Comparison of ENCODE assay signal across 9 cellular contexts in the genomic region with DNA sequence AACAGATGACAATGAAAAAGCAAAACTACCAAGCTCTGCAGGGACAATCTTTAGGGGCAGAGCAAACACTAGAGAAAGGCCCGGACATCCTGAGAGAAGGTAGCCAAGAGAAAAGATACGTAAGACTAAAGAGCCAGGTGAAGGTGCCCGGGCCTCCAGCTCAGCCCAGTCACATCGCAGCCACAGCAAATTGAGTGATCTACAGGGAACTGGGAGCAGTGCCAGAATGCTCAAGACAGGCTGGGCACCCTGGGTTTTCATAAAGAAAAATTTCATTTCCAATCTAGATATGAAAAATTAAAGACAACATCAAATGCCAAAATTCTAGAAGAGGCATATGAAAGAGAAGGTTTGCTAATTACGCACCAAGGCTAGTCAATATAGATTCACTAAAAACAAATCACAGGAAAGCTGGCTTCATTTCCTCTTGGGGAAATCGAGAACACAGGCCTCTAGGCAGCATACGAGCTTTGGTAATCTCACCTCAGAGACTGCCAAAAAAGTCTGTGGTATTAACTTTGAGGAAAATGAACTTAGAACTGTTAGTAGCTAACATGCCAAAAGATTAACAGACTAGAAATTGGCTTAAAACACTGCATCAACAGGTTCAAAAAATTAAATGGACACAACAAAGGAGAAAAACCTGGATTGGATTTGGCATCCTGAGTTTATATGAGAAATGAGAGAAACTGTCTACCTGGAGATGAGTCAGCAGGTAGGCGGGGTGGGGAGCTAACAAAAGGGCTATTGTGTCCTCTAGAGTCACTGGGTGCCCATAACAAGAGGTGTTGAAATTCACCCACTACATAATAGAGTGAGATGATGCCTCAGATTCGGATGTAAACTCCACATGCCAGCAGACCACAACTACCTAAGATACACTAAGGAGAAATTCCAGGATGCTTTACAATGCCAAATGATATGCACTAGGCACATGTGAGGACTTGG. TPM values are rescaled to one million over a fixed set of nuclear protein-coding genes. Genes with fewer than 3 reads are reported as not detected.
DNase-seq lines count a peak whose midpoint lies in the region; ATAC-seq and TF ChIP-seq lines count a peak whose summit lies in the region.
"Had no signal": no experiment of that assay in that cellular context is flagged by ENCODE, and none has a peak within 500 bp of the region (broad histone marks: within the 10 kb centered on the region; RNA-seq: fewer than 3 reads in every experiment).

No MANE protein-coding gene starts in this region.

- POLR2A ChIA-PET in CD8-positive, alpha-beta T cell (lab: Charles Lee) = no interaction called here

- no peaks in the 10 kb centered on the region for H3K9me3 ChIP-seq in CD8-positive, alpha-beta T cell (ENCODE audit: low read length)
- no peaks in the 10 kb centered on the region for H3K9me3 ChIP-seq in HUES6 (ENCODE audit: control insufficient read depth, insufficient read depth, low read depth, low read length)
- H3K9me3 ChIP-seq in liver (ENCODE audit: control insufficient read depth in 4 of 4, low read length in 3 of 4) = no peaks in the 10 kb centered on the region

- H3K4me1 ChIP-seq in CD8-positive, alpha-beta T cell (ENCODE audit: insufficient read depth, low read length) = peaks cover 27% of the 10 kb centered on the region
- peaks cover 56% of the 10 kb centered on the region for H3K4me1 ChIP-seq in HUES6 (ENCODE audit: control insufficient read depth, insufficient read depth, low read length)
- H3K4me1 ChIP-seq in liver (ENCODE audit: control insufficient read depth in 4 of 4, insufficient read depth in 4 of 4, low read length in 3 of 4) = peaks cover 14 to 58% (median 43%) of the 10 kb centered on the region in 4 donors

- peak in 1 of 2 donors; percentile 18 for TF ChIP-seq RAD21 in liver (IDR thresholded peaks at IDR 0.05)

- H3K4me1 Mint-ChIP-seq in CD8-positive, alpha-beta T cell (ENCODE audit: low read depth) = peaks cover 74% of the 10 kb centered on the region
- peaks cover 88% of the 10 kb centered on the region for H3K4me1 Mint-ChIP-seq in brain

- no peak for TF ChIP-seq CTCF in CD8-positive, alpha-beta T cell (IDR thresholded peaks at IDR 0.05)
- TF ChIP-seq CTCF in brain (conservative IDR thresholded peaks at IDR 0.05) (no peak), liver (IDR thresholded peaks at IDR 0.05; ENCODE audit: low read depth, low read length, missing input control) (no peak), brain microvascular endothelial cell (IDR thresholded peaks at IDR 0.05; ENCODE audit: low read depth, low read length, missing control alignments) (no peak)

- peak overlapping the region; percentile 56 for H3K27ac Mint-ChIP-seq in CD8-positive, alpha-beta T cell
- H3K27ac Mint-ChIP-seq in brain = peak overlapping the region in 4 of 5 experiments; percentile 27 to 89 (median 49)

- no peaks in the 10 kb centered on the region for H3K9me3 Mint-ChIP-seq in CD8-positive, alpha-beta T cell
- no peaks in the 10 kb centered on the region for H3K9me3 Mint-ChIP-seq in brain
- H3K9me3 Mint-ChIP-seq: central memory CD8-positive, alpha-beta T cell had no signal

- no peak overlapping the region for H3K4me3 Mint-ChIP-seq in CD8-positive, alpha-beta T cell
- H3K4me3 Mint-ChIP-seq in brain = peak overlapping the region in 4 of 5 experiments; percentile 21 to 78 (median 37)
- H3K4me3 Mint-ChIP-seq: central memory CD8-positive, alpha-beta T cell had no signal

- H3K27me3 Mint-ChIP-seq in CD8-positive, alpha-beta T cell (ENCODE audit: low read depth) = no peaks in the 10 kb centered on the region
- H3K27me3 Mint-ChIP-seq in brain = peaks cover 5% of the 10 kb centered on the region
- H3K27me3 Mint-ChIP-seq: central memory CD8-positive, alpha-beta T cell had no signal

- H3K36me3 Mint-ChIP-seq in CD8-positive, alpha-beta T cell = peaks cover 69% of the 10 kb centered on the region
- H3K36me3 Mint-ChIP-seq in brain = peaks cover 52% of the 10 kb centered on the region

- CTCF ChIA-PET in CD8-positive, alpha-beta T cell (lab: Charles Lee) = interaction anchor here (1.3 kb wide), 1 partner anchor 16 kb away, joined by 3 read pairs; no protein-coding TSS in a partner anchor

- no peak for DNase-seq in CD8-positive, alpha-beta T cell
- DNase-seq in brain microvascular endothelial cell = no peak
- no peak for DNase-seq in SIG-M5 treated with dmso at 0.1 percent for 504 hours (lab: John Stamatoyannopoulos, UW; ENCODE audit: unreplicated experiment)

- no peak for ATAC-seq in CD8-positive, alpha-beta T cell
- no peak for ATAC-seq in HG03045 (IDR thresholded peaks at IDR 0.05; ENCODE audit: unreplicated experiment)
- no peak for ATAC-seq in HG03354 (IDR thresholded peaks at IDR 0.05; ENCODE audit: poor library complexity, severe bottlenecking, unreplicated experiment)

- H3K27ac ChIP-seq in CD8-positive, alpha-beta T cell (ENCODE audit: low read depth, low read length) = no peak overlapping the region
- H3K27ac ChIP-seq in HUES6 (ENCODE audit: low read depth, low read length) = peak overlapping the region; percentile 97
- H3K27ac ChIP-seq in liver (ENCODE audit: low read depth in 1 of 2, low read length in 2 of 2) = peak overlapping the region; percentile 5 to 58
- H3K27ac ChIP-seq in brain microvascular endothelial cell = no peak overlapping the region

- H3K9ac ChIP-seq in HUES6 (ENCODE audit: low read length) = peak overlapping the region; percentile 69
- H3K9ac ChIP-seq in liver (ENCODE audit: low read depth in 1 of 2, low read length in 2 of 2) = peak overlapping the region; percentile 3 to 11

- H3K27me3 ChIP-seq in CD8-positive, alpha-beta T cell (ENCODE audit: insufficient read depth, low read length) = no peaks in the 10 kb centered on the region
- no peaks in the 10 kb centered on the region for H3K27me3 ChIP-seq in HUES6 (ENCODE audit: control insufficient read depth, insufficient read depth, low read length)
- no peaks in the 10 kb centered on the region for H3K27me3 ChIP-seq in liver (ENCODE audit: control insufficient read depth in 4 of 4, insufficient read depth in 4 of 4, low read length in 3 of 4)
- H3K27me3 ChIP-seq in brain microvascular endothelial cell (replicated peaks) = no peaks in the 10 kb centered on the region

- H3K4me3 ChIP-seq in CD8-positive, alpha-beta T cell (ENCODE audit: low read depth, low read length) = no peak overlapping the region
- H3K4me3 ChIP-seq in HUES6 (ENCODE audit: low read depth, low read length) (peak overlapping the region; percentile 24), liver (ENCODE audit: low read depth in 1 of 3, low read length in 3 of 3) (no peak overlapping the region), brain microvascular endothelial cell (ENCODE audit: low read depth, low read length) (no peak overlapping the region)

- WGBS in liver = 26% methylated on average over 9 of the region's 9 CpGs

- in situ Hi-C loops in brain microvascular endothelial cell (cut with HindIII; ENCODE audit: low pct_ligation_motif_present, low sequenced_read_pairs) = no loop called here

- intact Hi-C loops in CD8-positive, alpha-beta T cell (cut with DNase I, micrococcal nuclease) = no loop called here

- H3K36me3 ChIP-seq in CD8-positive, alpha-beta T cell (ENCODE audit: insufficient read depth, low read length) = peaks cover 9% of the 10 kb centered on the region
- H3K36me3 ChIP-seq in HUES6 (ENCODE audit: control insufficient read depth, insufficient read depth, low read length) = peaks cover 68% of the 10 kb centered on the region
- H3K36me3 ChIP-seq in liver (ENCODE audit: control insufficient read depth in 4 of 4, insufficient read depth in 3 of 4, low read depth in 1 of 4, low read length in 3 of 4) = peaks cover 0 to 26% (median 17%) of the 10 kb centered on the region in 4 donors
- peaks cover 29% of the 10 kb centered on the region for H3K36me3 ChIP-seq in brain microvascular endothelial cell (replicated peaks)

TF ChIP-seq in liver, 16 proteins besides CTCF, POLR2A, EP300 and RAD21 (continues in another document):
- TF ChIP-seq, protein P1, sequence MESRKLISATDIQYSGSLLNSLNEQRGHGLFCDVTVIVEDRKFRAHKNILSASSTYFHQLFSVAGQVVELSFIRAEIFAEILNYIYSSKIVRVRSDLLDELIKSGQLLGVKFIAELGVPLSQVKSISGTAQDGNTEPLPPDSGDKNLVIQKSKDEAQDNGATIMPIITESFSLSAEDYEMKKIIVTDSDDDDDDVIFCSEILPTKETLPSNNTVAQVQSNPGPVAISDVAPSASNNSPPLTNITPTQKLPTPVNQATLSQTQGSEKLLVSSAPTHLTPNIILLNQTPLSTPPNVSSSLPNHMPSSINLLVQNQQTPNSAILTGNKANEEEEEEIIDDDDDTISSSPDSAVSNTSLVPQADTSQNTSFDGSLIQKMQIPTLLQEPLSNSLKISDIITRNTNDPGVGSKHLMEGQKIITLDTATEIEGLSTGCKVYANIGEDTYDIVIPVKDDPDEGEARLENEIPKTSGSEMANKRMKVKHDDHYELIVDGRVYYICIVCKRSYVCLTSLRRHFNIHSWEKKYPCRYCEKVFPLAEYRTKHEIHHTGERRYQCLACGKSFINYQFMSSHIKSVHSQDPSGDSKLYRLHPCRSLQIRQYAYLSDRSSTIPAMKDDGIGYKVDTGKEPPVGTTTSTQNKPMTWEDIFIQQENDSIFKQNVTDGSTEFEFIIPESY (IDR thresholded peaks at IDR 0.05) = no peak
- TF ChIP-seq HNF4A (conservative IDR thresholded peaks at IDR 0.05) (peak; percentile 28 to 49), SP1 (IDR thresholded peaks at IDR 0.05) (peak; percentile 13)

RNA-seq across cellular contexts. Expression of a gene that starts 6.6 kb away (rescaled TPM):
- total RNA-seq in CD8-positive, alpha-beta T cell = 10 to 100 TPM; 71.5 to 75.0 TPM
- polyA plus RNA-seq in brain (ENCODE audit: insufficient read depth, low read depth, low replicate concordance) (52.5 TPM), liver (10 to 100 TPM; 18.8 to 61.7 TPM)
- 10 to 100 TPM; 44.1 to 74.1 TPM for total RNA-seq in liver

Comparison
In these comparisons a context has a peak if more than half of its experiments do, and no peak if none do; other contexts are left out.
1. H3K27ac ChIP-seq: peak in HUES6 (single experiment) and liver (2 of 2); none in CD8-positive, alpha-beta T cell (single experiment) and brain microvascular endothelial cell (single experiment).